Comparison of ENCODE assay signal across 11 cellular contexts in the genomic region with DNA sequence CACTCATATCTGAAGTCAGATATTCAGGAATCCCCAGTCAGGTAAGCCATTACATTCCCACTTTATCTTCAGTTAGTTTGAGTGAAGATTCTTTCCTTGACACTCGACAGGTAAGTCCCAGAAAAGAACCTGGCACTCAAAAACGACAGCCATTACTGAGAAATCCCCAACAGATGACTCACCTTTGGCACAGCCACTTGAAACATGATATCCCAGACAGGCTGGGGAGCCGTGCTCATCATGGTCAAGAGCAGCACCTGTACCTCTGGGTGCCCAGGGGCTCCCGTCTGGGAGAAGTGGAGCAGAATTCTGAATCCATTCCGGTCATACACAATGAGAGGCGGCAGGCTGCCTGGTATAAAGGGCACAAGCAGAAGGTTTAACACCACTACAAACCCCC. TPM values are rescaled to one million over a fixed set of nuclear protein-coding genes. Genes with fewer than 3 reads are reported as not detected.
A peak's percentile ranks its signal among the peaks of the same experiment; 100 is the strongest.
DNase-seq lines count a peak whose midpoint lies in the region; ATAC-seq and TF ChIP-seq lines count a peak whose summit lies in the region.
"Had no signal": no experiment of that assay in that cellular context is flagged by ENCODE, and none has a peak within 500 bp of the region (broad histone marks: within the 10 kb centered on the region; RNA-seq: fewer than 3 reads in every experiment).

No MANE protein-coding gene starts in this region.

- H3K4me1 Mint-ChIP-seq in activated naive CD4-positive, alpha-beta T cell treated with anti-CD3 and anti-CD28 coated beads for 36 hours (ENCODE audit: low read depth) = no peaks in the 10 kb centered on the region
- peaks cover 0 to 2% of the 10 kb centered on the region in 2 donors for H3K4me1 Mint-ChIP-seq in stimulated activated naive B cell treated with anti-CD40 and anti-IgM and Interleukin-4, amounts not matched to agents 10 μg/mL and 1 μg/mL and 100 μg/mL, for 72 hours

- H3K4me3 Mint-ChIP-seq in activated naive CD4-positive, alpha-beta T cell treated with anti-CD3 and anti-CD28 coated beads for 36 hours = no peak overlapping the region
- no peak overlapping the region for H3K4me3 Mint-ChIP-seq in stimulated activated naive B cell treated with anti-CD40 and anti-IgM and Interleukin-4, amounts not matched to agents 10 μg/mL and 1 μg/mL and 100 μg/mL, for 72 hours

- no peak for DNase-seq in activated naive CD4-positive, alpha-beta T cell treated with anti-CD3 and anti-CD28 coated beads for 36 hours
- no peak for DNase-seq in activated naive CD4-positive, alpha-beta T cell treated with anti-CD3 and anti-CD28 coated beads, Interleukin-2, amount 50 U/mL, for 16 hours
- peak; percentile 19 for DNase-seq in NCI-H345 (lab: John Stamatoyannopoulos, UW)
- DNase-seq in epithelial cell of esophagus (ENCODE audit: low read depth) = peak; percentile 88
- no peak for DNase-seq in stimulated activated naive B cell treated with anti-CD40 and anti-IgM and Interleukin-4, amounts not matched to agents 10 μg/mL and 1 μg/mL and 100 μg/mL, for 72 hours
- no peak for DNase-seq in stimulated activated CD4-positive, alpha-beta T cell treated with anti-CD3 and anti-CD28 coated beads, Interleukin-1b, Interleukin-23, amount 100 ng/mL, for 48 hours
- no peak for DNase-seq in nucleus accumbens (lab: John Stamatoyannopoulos, UW)
- no peak for DNase-seq in foreskin melanocyte
- DNase-seq: activated CD8-positive, alpha-beta memory T cell treated with anti-CD3 and anti-CD28 coated beads for 24 hours; BE2C; Right ventricle myocardium superior had no signal

- CTCF ChIA-PET in activated naive CD4-positive, alpha-beta T cell treated with anti-CD3 and anti-CD28 coated beads for 36 hours (lab: Charles Lee) = no interaction called here

- peaks cover 26% of the 10 kb centered on the region for H3K36me3 Mint-ChIP-seq in activated naive CD4-positive, alpha-beta T cell treated with anti-CD3 and anti-CD28 coated beads for 36 hours (ENCODE audit: low read depth)
- peaks cover 28 to 52% of the 10 kb centered on the region in 2 donors for H3K36me3 Mint-ChIP-seq in stimulated activated naive B cell treated with anti-CD40 and anti-IgM and Interleukin-4, amounts not matched to agents 10 μg/mL and 1 μg/mL and 100 μg/mL, for 72 hours

- no peak overlapping the region for H3K4me3 ChIP-seq in epithelial cell of esophagus (ENCODE audit: low read length)

- H3K27me3 Mint-ChIP-seq in activated naive CD4-positive, alpha-beta T cell treated with anti-CD3 and anti-CD28 coated beads for 36 hours (ENCODE audit: low read depth) = no peaks in the 10 kb centered on the region
- H3K27me3 Mint-ChIP-seq in stimulated activated naive B cell treated with anti-CD40 and anti-IgM and Interleukin-4, amounts not matched to agents 10 μg/mL and 1 μg/mL and 100 μg/mL, for 72 hours = no peaks in the 10 kb centered on the region

- no peak for TF ChIP-seq CTCF in epithelial cell of esophagus (IDR thresholded peaks at IDR 0.05; ENCODE audit: insufficient read depth, low read depth, low read length, missing control alignments)

- intact Hi-C loops in activated naive CD4-positive, alpha-beta T cell treated with anti-CD3 and anti-CD28 coated beads for 36 hours (cut with micrococcal nuclease) = no loop called here

- peak overlapping the region; percentile 50 for H3K27ac Mint-ChIP-seq in activated naive CD4-positive, alpha-beta T cell treated with anti-CD3 and anti-CD28 coated beads for 36 hours
- H3K27ac Mint-ChIP-seq in stimulated activated naive B cell treated with anti-CD40 and anti-IgM and Interleukin-4, amounts not matched to agents 10 μg/mL and 1 μg/mL and 100 μg/mL, for 72 hours = peak overlapping the region; percentile 85

- no peaks in the 10 kb centered on the region for H3K9me3 Mint-ChIP-seq in activated naive CD4-positive, alpha-beta T cell treated with anti-CD3 and anti-CD28 coated beads for 36 hours
- no peaks in the 10 kb centered on the region for H3K9me3 Mint-ChIP-seq in stimulated activated naive B cell treated with anti-CD40 and anti-IgM and Interleukin-4, amounts not matched to agents 10 μg/mL and 1 μg/mL and 100 μg/mL, for 72 hours

- ATAC-seq in stimulated activated naive B cell treated with anti-CD40 and anti-IgM and Interleukin-4, amounts not matched to agents 10 μg/mL and 1 μg/mL and 100 μg/mL, for 72 hours (replicated peaks) = no peak

RNA-seq across cellular contexts. Expression of gene COG7, which starts 16.8 kb away (rescaled TPM):
- total RNA-seq in activated naive CD4-positive, alpha-beta T cell treated with anti-CD3 and anti-CD28 coated beads for 36 hours = 10 to 100 TPM; 16.4 to 16.9 TPM

RNA-seq across cellular contexts. Expression of gene GGA2, which starts 40.5 kb away (rescaled TPM):
- total RNA-seq in activated naive CD4-positive, alpha-beta T cell treated with anti-CD3 and anti-CD28 coated beads for 36 hours = 10 to 100 TPM; 53.0 to 62.7 TPM

Comparison
In these comparisons a context has a peak if more than half of its experiments do, and no peak if none do; other contexts are left out.
1. DNase-seq: peak in NCI-H345 (single experiment) and epithelial cell of esophagus (single experiment); none in activated naive CD4-positive, alpha-beta T cell treated with anti-CD3 and anti-CD28 coated beads for 36 hours (single experiment), activated naive CD4-positive, alpha-beta T cell treated with anti-CD3 and anti-CD28 coated beads, Interleukin-2, amount 50 U/mL, for 16 hours (single experiment), stimulated activated naive B cell treated with anti-CD40 and anti-IgM and Interleukin-4, amounts not matched to agents 10 μg/mL and 1 μg/mL and 100 μg/mL, for 72 hours (single experiment), stimulated activated CD4-positive, alpha-beta T cell treated with anti-CD3 and anti-CD28 coated beads, Interleukin-1b, Interleukin-23, amount 100 ng/mL, for 48 hours (single experiment), nucleus accumbens (0 of 56) and foreskin melanocyte (single experiment).